Comparison of ENCODE assay signal across 19 cellular contexts in genomic region chr5:178289438-178289837, GRCh38. TPM values are rescaled to one million over a fixed set of nuclear protein-coding genes. Genes with fewer than 3 reads are reported as not detected.
DNase-seq lines count a peak whose midpoint lies in the region; ATAC-seq and TF ChIP-seq lines count a peak whose summit lies in the region.
"Had no signal": no experiment of that assay in that cellular context is flagged by ENCODE, and none has a peak within 500 bp of the region (broad histone marks: within the 10 kb centered on the region; RNA-seq: fewer than 3 reads in every experiment).

No MANE protein-coding gene starts in this region.

- no peak for ATAC-seq in Right ventricle myocardium inferior
- ATAC-seq in left ventricle myocardium superior, result no peak
- ATAC-seq in GM19328 (IDR thresholded peaks at IDR 0.05; ENCODE audit: unreplicated experiment), result no peak
- no peak for ATAC-seq in activated T-cell treated with anti-CD3 and anti-CD28 coated beads, Interleukin-2, amount 50 U/mL, for 4 hours
- ATAC-seq: HCT116, SK-N-SH treated with all-trans-retinoic acid at 6 μM for 48 hours had no signal

- no peak overlapping the region for H2AFZ ChIP-seq in smooth muscle cell (ENCODE audit: low read depth)
- H2AFZ ChIP-seq: GM23248 had no signal

- 82% methylated on average over 11 of the region's 11 CpGs for WGBS in smooth muscle cell (ENCODE audit: low lambda C conversion rate)

- peaks cover 5% of the 10 kb centered on the region for H3F3A ChIP-seq in smooth muscle cell (ENCODE audit: low read depth)

- no peak overlapping the region for H3K4me3 Mint-ChIP-seq in activated T-cell treated with anti-CD3 and anti-CD28 coated beads, Interleukin-2, amount 50 U/mL, for 4 hours
- H3K4me3 Mint-ChIP-seq: CD8-positive, alpha-beta memory T cell had no signal

- no peaks in the 10 kb centered on the region for H3K4me1 Mint-ChIP-seq in activated T-cell treated with anti-CD3 and anti-CD28 coated beads, Interleukin-2, amount 50 U/mL, for 4 hours (ENCODE audit: low read depth)
- H3K4me1 Mint-ChIP-seq: CD8-positive, alpha-beta memory T cell had no signal

- H3K36me3 ChIP-seq in smooth muscle cell (ENCODE audit: low read depth) (no peaks in the 10 kb centered on the region), A673 (ENCODE audit: insufficient read depth, low read length, poor library complexity, severe bottlenecking) (no peaks in the 10 kb centered on the region)

- H3K4me2 ChIP-seq in smooth muscle cell, result peak overlapping the region; percentile 66

- no peaks in the 10 kb centered on the region for H3K36me3 Mint-ChIP-seq in activated T-cell treated with anti-CD3 and anti-CD28 coated beads, Interleukin-2, amount 50 U/mL, for 4 hours (ENCODE audit: insufficient read depth)
- H3K36me3 Mint-ChIP-seq: CD8-positive, alpha-beta memory T cell had no signal

- no peak overlapping the region for H3K9ac ChIP-seq in smooth muscle cell (ENCODE audit: low read depth)
- H3K9ac ChIP-seq: GM23248 had no signal

- no peaks in the 10 kb centered on the region for H3K9me3 ChIP-seq in smooth muscle cell (replicated peaks; ENCODE audit: low read depth)
- H3K9me3 ChIP-seq in A673 (ENCODE audit: low read depth, low read length, poor library complexity, severe bottlenecking), result no peaks in the 10 kb centered on the region

- H3K4me3 ChIP-seq in smooth muscle cell, result no peak overlapping the region
- no peak overlapping the region for H3K4me3 ChIP-seq in A673 (ENCODE audit: low read depth, low read length, poor library complexity, severe bottlenecking)
- H3K4me3 ChIP-seq: GM23248 had no signal

- DNase-seq in Right ventricle myocardium inferior (ENCODE audit: missing footprints) (peak; percentile 9), left ventricle myocardium superior (no peak), RWPE1 (ENCODE audit: low spot score) (no peak), left kidney (ENCODE audit: low read depth, low spot score) (peak; percentile 37), smooth muscle cell (lab: John Stamatoyannopoulos, UW; ENCODE audit: unreplicated experiment) (no peak), A673 (ENCODE audit: low spot score) (no peak)
- no peak for DNase-seq in activated T-cell treated with anti-CD3 and anti-CD28 coated beads, Interleukin-2, amount 50 U/mL, for 4 hours
- DNase-seq: 8988T; CD8-positive, alpha-beta memory T cell; NCI-H1092 treated with DMSO at 0.1 percent for 48 hours; NCI-H146; NCI-H2081 treated with DMSO at 0.1 percent for 48 hours; NCI-H748 treated with DMSO at 0.1 percent for 48 hours; NK-92 treated with Interleukin-12 subunit alpha and Interleukin-12 subunit beta, amount 100 ng/mL, for 24 hours; SIG-M5 had no signal

- BruUV-seq in A673 (replicated peaks; lab: Mats Ljungman, UMichigan), result no TSS peak

- no peaks in the 10 kb centered on the region for H4K20me1 ChIP-seq in smooth muscle cell (ENCODE audit: low read depth)

- H3K4me1 ChIP-seq in smooth muscle cell (ENCODE audit: low read depth) (peaks cover 7% of the 10 kb centered on the region), A673 (ENCODE audit: insufficient read depth, low read length, poor library complexity, severe bottlenecking) (no peaks in the 10 kb centered on the region)

- H3K27me3 ChIP-seq in smooth muscle cell (ENCODE audit: low read depth), result no peaks in the 10 kb centered on the region
- H3K27me3 ChIP-seq in A673 (replicated peaks; ENCODE audit: insufficient read depth, low read depth, low read length, poor library complexity), result no peaks in the 10 kb centered on the region

- no peaks in the 10 kb centered on the region for H3K79me2 ChIP-seq in smooth muscle cell (ENCODE audit: low read depth)

- H3K9me3 Mint-ChIP-seq in activated T-cell treated with anti-CD3 and anti-CD28 coated beads, Interleukin-2, amount 50 U/mL, for 4 hours, result no peaks in the 10 kb centered on the region

- intact Hi-C loops in Right ventricle myocardium inferior (cut with DNase I) (loop anchor here (5.0 kb wide), 2 partner anchors 43 to 98 kb away; no protein-coding TSS in a partner anchor), left ventricle myocardium superior (cut with micrococcal nuclease) (no loop called here), A673 (cut with micrococcal nuclease; ENCODE audit: unreplicated experiment) (no loop called here)

- POLR2A ChIA-PET in RWPE1 (lab: Yijun Ruan, JAX; ENCODE audit: low non-redundant PET) (no interaction called here), A673 (lab: Charles Lee; ENCODE audit: low non-redundant PET) (no interaction called here)

- CTCF ChIA-PET in RWPE1 (lab: Yijun Ruan, JAX) (interaction anchor here (0.7 to 1.2 kb wide), 3 partner anchors 9 to 360 kb away, joined by 3 to 4 read pairs (median 3); no protein-coding TSS in a partner anchor), A673 (lab: Charles Lee) (no interaction called here)

- peaks cover 23% of the 10 kb centered on the region for H3K27me3 Mint-ChIP-seq in activated T-cell treated with anti-CD3 and anti-CD28 coated beads, Interleukin-2, amount 50 U/mL, for 4 hours (ENCODE audit: low read depth)

- TF ChIP-seq CTCF in RWPE1 (conservative IDR thresholded peaks at IDR 0.05; ENCODE audit: low read depth), result no peak
- TF ChIP-seq CTCF in smooth muscle cell (IDR thresholded peaks at IDR 0.05; ENCODE audit: borderline replicate concordance, insufficient read depth, poor library complexity, severe bottlenecking), result no peak
- no peak for TF ChIP-seq CTCF in A673 (conservative IDR thresholded peaks at IDR 0.05; ENCODE audit: low read depth, low read length)

- H3K27ac ChIP-seq in RWPE1, result peak overlapping the region; percentile 88
- H3K27ac ChIP-seq in smooth muscle cell (ENCODE audit: low read depth), result no peak overlapping the region
- no peak overlapping the region for H3K27ac ChIP-seq in A673 (ENCODE audit: low read depth, low read length, poor library complexity, severe bottlenecking)
- H3K27ac ChIP-seq: GM23248 had no signal

RNA-seq across cellular contexts. Expression of gene PHYKPL, which starts 56.8 kb away (rescaled TPM):
- total RNA-seq in Right ventricle myocardium inferior, result 34.5 TPM
- total RNA-seq in left ventricle myocardium superior, result 40.7 TPM
- 15.7 and 17.1 TPM in 2 replicates for total RNA-seq in smooth muscle cell
- polyA plus RNA-seq in smooth muscle cell, result 27.8 and 34.2 TPM in 2 replicates
- total RNA-seq in A673 (2021), result 43.9 and 49.0 TPM in 2 replicates
- total RNA-seq in activated T-cell treated with anti-CD3 and anti-CD28 coated beads, Interleukin-2, amount 50 U/mL, for 4 hours, result 10 to 100 TPM; 46.7 to 53.2 (median 49.7) TPM

Comparison
In these comparisons a context has a peak if more than half of its experiments do, and no peak if none do; other contexts are left out.
1. DNase-seq: peak in Right ventricle myocardium inferior (single experiment) and left kidney (single experiment); none in left ventricle myocardium superior (single experiment), RWPE1 (single experiment), smooth muscle cell (single experiment), A673 (single experiment) and activated T-cell treated with anti-CD3 and anti-CD28 coated beads, Interleukin-2, amount 50 U/mL, for 4 hours (single experiment).